1 cellular context compared by ENCODE assay signal in genomic region chr1:67741121-67741520, GRCh38.
TF ChIP-seq lines count a peak whose summit lies in the region.

No MANE protein-coding gene starts in this region.

TF ChIP-seq in A549, 52 proteins besides CTCF, POLR2A, EP300 and RAD21 (continued from another document):
- no peak for TF ChIP-seq HES2 (IDR thresholded peaks at IDR 0.05)
- TF ChIP-seq BCL3 (IDR thresholded peaks at IDR 0.05), result no peak
